Comparison of ENCODE assay signal across 9 cellular contexts in genomic region chr7:194996-195829, GRCh38. TPM values are rescaled to one million over a fixed set of nuclear protein-coding genes. Genes with fewer than 3 reads are reported as not detected.
DNase-seq lines count a peak whose midpoint lies in the region; FAIRE-seq and TF ChIP-seq lines count a peak whose summit lies in the region.
"Had no signal": no experiment of that assay in that cellular context is flagged by ENCODE, and none has a peak within 500 bp of the region (broad histone marks: within the 10 kb centered on the region; RNA-seq: fewer than 3 reads in every experiment).

No MANE protein-coding gene starts in this region.

- H3K4me1 Mint-ChIP-seq in astrocyte (ENCODE audit: low read depth, unreplicated experiment): peaks cover 10% of the 10 kb centered on the region

- peaks cover 2% of the 10 kb centered on the region for H3K9me3 Mint-ChIP-seq in astrocyte (ENCODE audit: unreplicated experiment)

- H3K4me1 ChIP-seq in astrocyte (ENCODE audit: insufficient read depth, low read length): peaks cover 36% of the 10 kb centered on the region
- peaks cover 12 to 51% (median 43%) of the 10 kb centered on the region in 5 donors for H3K4me1 ChIP-seq in subcutaneous abdominal adipose tissue (ENCODE audit: control insufficient read depth in 5 of 5, insufficient read depth in 5 of 5, low read length in 5 of 5)

- no peak overlapping the region for H2AFZ ChIP-seq in astrocyte (ENCODE audit: low read depth, low read length)

- no peak for FAIRE-seq in astrocyte (lab: Jason Lieb, UNC)

- H3K27me3 ChIP-seq in HL-60 (ENCODE audit: insufficient read depth, poor library complexity, severe bottlenecking) (peaks cover 8% of the 10 kb centered on the region), astrocyte (ENCODE audit: insufficient read depth, low read length) (no peaks in the 10 kb centered on the region), kidney epithelial cell (ENCODE audit: control insufficient read depth, insufficient read depth, low read length) (no peaks in the 10 kb centered on the region), subcutaneous abdominal adipose tissue (ENCODE audit: control insufficient read depth in 5 of 5, insufficient read depth in 4 of 5, low read length in 5 of 5) (no peaks in the 10 kb centered on the region)

- peak overlapping the region; percentile 84 for H3K9ac ChIP-seq in astrocyte (ENCODE audit: low read length)
- peak overlapping the region in 3 of 5 donors; percentile 7 to 84 (median 63) for H3K9ac ChIP-seq in subcutaneous abdominal adipose tissue (ENCODE audit: low read length in 5 of 5)

- peaks cover 76% of the 10 kb centered on the region for H3K79me2 ChIP-seq in astrocyte (ENCODE audit: insufficient read depth, low read length)

- TF ChIP-seq CTCF in HL-60 (IDR thresholded peaks at IDR 0.05; ENCODE audit: insufficient read depth, low read length) (no peak), astrocyte (IDR thresholded peaks at IDR 0.05; ENCODE audit: insufficient read depth, low read depth, low read length) (no peak), kidney epithelial cell (IDR thresholded peaks at IDR 0.05; ENCODE audit: insufficient read depth, low read length, poor library complexity, severe bottlenecking) (no peak)

- H3K4me3 ChIP-seq in HL-60 (replicated peaks; ENCODE audit: insufficient read depth, low read length) (peak overlapping the region; percentile 60; the same call in 1 of the 2 replicates), astrocyte (ENCODE audit: insufficient read depth, low read depth, low read length) (peak overlapping the region; percentile 93), kidney epithelial cell (ENCODE audit: low read depth, low read length) (peak overlapping the region; percentile 59), subcutaneous abdominal adipose tissue (ENCODE audit: low read depth in 1 of 5, low read length in 5 of 5) (peak overlapping the region; percentile 67 to 80 (median 73))

- H3K4me3 Mint-ChIP-seq in astrocyte (ENCODE audit: unreplicated experiment): peak overlapping the region; percentile 83

- H3K36me3 Mint-ChIP-seq in astrocyte (ENCODE audit: low read depth, unreplicated experiment): peaks cover 15% of the 10 kb centered on the region

- H3K27ac ChIP-seq in HL-60 (replicated peaks) (no peak overlapping the region), astrocyte (ENCODE audit: low read depth, low read length) (peak overlapping the region; percentile 54), subcutaneous abdominal adipose tissue (ENCODE audit: low read depth, low read length) (peak overlapping the region; percentile 74)

- H3K9me3 ChIP-seq in astrocyte (ENCODE audit: insufficient read depth, low read depth, low read length) (no peaks in the 10 kb centered on the region), subcutaneous abdominal adipose tissue (ENCODE audit: control insufficient read depth in 5 of 5, low read length in 5 of 5) (no peaks in the 10 kb centered on the region)

- H4K20me1 ChIP-seq in astrocyte (ENCODE audit: insufficient read depth, low read length): peaks cover 71% of the 10 kb centered on the region

- H3K27me3 Mint-ChIP-seq in astrocyte (ENCODE audit: low read depth, unreplicated experiment): peaks cover 53% of the 10 kb centered on the region

- H3K36me3 ChIP-seq in astrocyte (ENCODE audit: insufficient read depth, low read length) (peaks cover 38% of the 10 kb centered on the region), kidney epithelial cell (ENCODE audit: control insufficient read depth, insufficient read depth, low read length) (peaks cover 9% of the 10 kb centered on the region), subcutaneous abdominal adipose tissue (ENCODE audit: control insufficient read depth in 5 of 5, insufficient read depth in 5 of 5, low read length in 5 of 5) (peaks cover 0 to 48% (median 39%) of the 10 kb centered on the region in 5 donors)

- H3K27ac Mint-ChIP-seq in astrocyte (ENCODE audit: unreplicated experiment): peak overlapping the region; percentile 34

- peak overlapping the region; percentile 99 for H3K4me2 ChIP-seq in astrocyte (ENCODE audit: low read length)

- no peak for DNase-seq in HL-60 (ENCODE audit: low read depth in 1 of 2, low spot score in 1 of 2)
- DNase-seq in astrocyte (ENCODE audit: low read depth): peak; percentile 55
- DNase-seq in kidney epithelial cell (ENCODE audit: low read depth): no peak
- no peak for DNase-seq in cerebellar nuclear complex (lab: John Stamatoyannopoulos, UW)
- no peak for DNase-seq in COLO829 (ENCODE audit: low spot score)
- DNase-seq in NCI-H1930 (lab: John Stamatoyannopoulos, UW): no peak
- DNase-seq: activated CD8-positive, alpha-beta memory T cell treated with anti-CD3 and anti-CD28 coated beads, Interleukin-2, amount 50 U/mL, for 4 hours; NCI-H526 treated with DMSO at 0.1 percent for 48 hours had no signal

RNA-seq across cellular contexts. Expression of gene FAM20C, which starts 2.8 kb away (rescaled TPM):
- total RNA-seq in astrocyte: 10.0 and 10.6 TPM in 2 replicates
- total RNA-seq in kidney epithelial cell: 39.1 and 43.3 TPM in 2 replicates
